21 cellular contexts compared by ENCODE assay signal in genomic region chr1:242770366-242770765, GRCh38.
"Had no signal": no experiment of that assay in that cellular context is flagged by ENCODE, and none has a peak within 500 bp of the region (broad histone marks: within the 10 kb centered on the region; RNA-seq: fewer than 3 reads in every experiment).

No MANE protein-coding gene starts in this region.

- H3K27ac Mint-ChIP-seq: activated CD4-positive, alpha-beta memory T cell treated with anti-CD3 and anti-CD28 coated beads, Interleukin-2, amount 10 ng/mL, durations not matched to agents 7 days and 5 days; activated naive CD4-positive, alpha-beta T cell treated with anti-CD3 and anti-CD28 coated beads, Interleukin-2, amount 10 ng/mL, durations not matched to agents 7 days and 5 days; activated T-cell treated with anti-CD3 and anti-CD28 coated beads, Interleukin-2, amount 50 U/mL, for 72 hours; brain; mesothelial cell of epicardium; naive thymus-derived CD8-positive, alpha-beta T cell; neural progenitor cell; T-helper 17 cell had no signal

- H3K36me3 Mint-ChIP-seq: activated naive CD4-positive, alpha-beta T cell treated with anti-CD3 and anti-CD28 coated beads, Interleukin-2, amount 10 ng/mL, durations not matched to agents 7 days and 5 days; brain; mesothelial cell of epicardium; neural progenitor cell had no signal

- H3K27me3 ChIP-seq: esophagus muscularis mucosa, gastrocnemius medialis, neural progenitor cell had no signal

- H3K27ac ChIP-seq: esophagus muscularis mucosa, gastrocnemius medialis, left ventricle myocardium inferior, neural progenitor cell had no signal

- H3K36me3 ChIP-seq: esophagus muscularis mucosa, gastrocnemius medialis, left ventricle myocardium inferior, neural progenitor cell had no signal

- DNase-seq: activated CD4-positive, alpha-beta memory T cell treated with anti-CD3 and anti-CD28 coated beads, Interleukin-2, amount 10 ng/mL, durations not matched to agents 7 days and 5 days; activated CD4-positive, alpha-beta T cell treated with anti-CD3 and anti-CD28 coated beads for 48 hours; activated effector memory CD4-positive, alpha-beta T cell treated with Interleukin-2 at 50 U/mL for 16 hours; activated naive CD4-positive, alpha-beta T cell treated with anti-CD3 and anti-CD28 coated beads, Interleukin-2, amount 10 ng/mL, durations not matched to agents 7 days and 5 days; activated T-cell treated with anti-CD3 and anti-CD28 coated beads, Interleukin-2, amount 50 U/mL, for 72 hours; central memory CD4-positive, alpha-beta T cell; effector memory CD4-positive, alpha-beta T cell; gastrocnemius medialis; hippocampal formation; kidney glomerular epithelial cell; left ventricle myocardium inferior; naive thymus-derived CD8-positive, alpha-beta T cell; posterior cingulate gyrus; retina; stimulated activated CD4-positive, alpha-beta T cell treated with anti-CD3 and anti-CD28 coated beads, Interleukin-4, amount 100 ng/mL, for 24 hours; stimulated activated naive CD4-positive, alpha-beta T cell treated with Interleukin-2 at 50 U/mL for 16 hours; T-helper 17 cell had no signal

- H3K4me1 ChIP-seq: esophagus muscularis mucosa, gastrocnemius medialis, left ventricle myocardium inferior, neural progenitor cell had no signal

- H3K27me3 Mint-ChIP-seq: activated CD4-positive, alpha-beta memory T cell treated with anti-CD3 and anti-CD28 coated beads, Interleukin-2, amount 10 ng/mL, durations not matched to agents 7 days and 5 days; activated naive CD4-positive, alpha-beta T cell treated with anti-CD3 and anti-CD28 coated beads, Interleukin-2, amount 10 ng/mL, durations not matched to agents 7 days and 5 days; T-helper 17 cell had no signal

- H3K4me3 ChIP-seq: esophagus muscularis mucosa, gastrocnemius medialis, left ventricle myocardium inferior, neural progenitor cell had no signal

- H3K4me1 Mint-ChIP-seq: activated CD4-positive, alpha-beta memory T cell treated with anti-CD3 and anti-CD28 coated beads, Interleukin-2, amount 10 ng/mL, durations not matched to agents 7 days and 5 days; activated naive CD4-positive, alpha-beta T cell treated with anti-CD3 and anti-CD28 coated beads, Interleukin-2, amount 10 ng/mL, durations not matched to agents 7 days and 5 days; brain; mesothelial cell of epicardium; naive thymus-derived CD8-positive, alpha-beta T cell; neural progenitor cell; T-helper 17 cell had no signal

- ATAC-seq: activated T-cell treated with anti-CD3 and anti-CD28 coated beads, Interleukin-2, amount 50 U/mL, for 72 hours; gastrocnemius medialis; naive thymus-derived CD8-positive, alpha-beta T cell; T-helper 17 cell had no signal

- H3K9me3 ChIP-seq: gastrocnemius medialis had no signal

- H3K4me3 Mint-ChIP-seq: activated CD4-positive, alpha-beta memory T cell treated with anti-CD3 and anti-CD28 coated beads, Interleukin-2, amount 10 ng/mL, durations not matched to agents 7 days and 5 days; activated naive CD4-positive, alpha-beta T cell treated with anti-CD3 and anti-CD28 coated beads, Interleukin-2, amount 10 ng/mL, durations not matched to agents 7 days and 5 days; activated T-cell treated with anti-CD3 and anti-CD28 coated beads, Interleukin-2, amount 50 U/mL, for 72 hours; brain; mesothelial cell of epicardium; naive thymus-derived CD8-positive, alpha-beta T cell; neural progenitor cell; T-helper 17 cell had no signal
